16 cellular contexts compared by ENCODE assay signal in the genomic region with DNA sequence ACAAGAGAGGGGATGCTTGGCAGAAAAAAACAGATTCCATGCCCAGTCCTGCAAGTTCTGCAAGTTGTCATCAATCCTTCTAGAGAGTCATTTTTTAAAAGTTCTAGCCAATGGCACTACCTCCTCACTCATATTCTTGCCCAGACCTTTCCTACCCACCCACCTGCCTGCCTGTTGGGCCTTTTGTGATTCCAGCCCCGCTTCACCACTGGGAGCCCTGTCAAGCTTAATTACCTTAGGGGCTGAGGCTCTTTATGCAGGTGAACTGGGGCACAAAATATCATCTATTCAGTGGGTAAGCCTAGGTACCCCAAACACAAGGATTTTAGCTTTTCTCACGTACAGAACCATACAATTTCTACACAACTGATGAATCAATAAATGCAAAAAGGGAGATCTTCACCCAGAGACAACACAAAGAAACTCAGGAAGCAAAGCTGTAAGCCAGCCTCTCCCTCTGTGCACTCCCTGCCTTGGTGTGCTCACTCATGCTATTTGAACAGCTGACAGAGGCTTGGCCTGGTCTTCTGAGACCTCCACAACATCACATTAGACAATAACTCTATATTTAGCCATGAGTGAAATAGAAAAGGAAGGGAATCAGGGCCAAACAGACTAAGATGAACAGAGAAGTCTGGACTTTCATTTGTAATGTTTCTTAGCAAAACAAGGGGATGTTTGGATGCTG.
DNase-seq lines count a peak whose midpoint lies in the region; ATAC-seq lines count a peak whose summit lies in the region.
"Had no signal": no experiment of that assay in that cellular context is flagged by ENCODE, and none has a peak within 500 bp of the region (broad histone marks: within the 10 kb centered on the region; RNA-seq: fewer than 3 reads in every experiment).

No MANE protein-coding gene starts in this region.

- no peak overlapping the region for H2AFZ ChIP-seq in GM23248

- intact Hi-C loops in left ventricle myocardium superior (cut with micrococcal nuclease) (no loop called here), right cardiac atrium (cut with DNase I) (no loop called here)

- no peak for DNase-seq in left ventricle myocardium superior
- DNase-seq in right cardiac atrium = no peak
- peak; percentile 53 for DNase-seq in NCI-H345 (lab: John Stamatoyannopoulos, UW)
- DNase-seq in medulla oblongata (ENCODE audit: extremely low spot score) = peak; percentile 4
- no peak for DNase-seq in activated T-cell treated with anti-CD3 and anti-CD28 coated beads, Interleukin-2, amount 50 U/mL, for 72 hours
- DNase-seq in GM23248 = no peak
- no peak for DNase-seq in NCI-H524 treated with DMSO at 0.1 percent for 48 hours (lab: John Stamatoyannopoulos, UW)
- DNase-seq: CD4-positive, alpha-beta memory T cell; EL; NCI-H187; NCI-H2171 treated with DMSO at 0.1 percent for 48 hours; NCI-H69; Peyer's patch; Right ventricle myocardium superior had no signal

- no peak overlapping the region for H3K4me2 ChIP-seq in GM23248 (ENCODE audit: unreplicated experiment)

- no peak overlapping the region for H3K27ac ChIP-seq in right cardiac atrium (ENCODE audit: low read length)
- H3K27ac ChIP-seq in GM23248 = no peak overlapping the region
- H3K27ac ChIP-seq: Peyer's patch had no signal

- in situ Hi-C loops in GM23248 (cut with MboI) = no loop called here

- no peaks in the 10 kb centered on the region for H3K4me1 ChIP-seq in right cardiac atrium (ENCODE audit: control insufficient read depth, insufficient read depth, low read length)
- H3K4me1 ChIP-seq in GM23248 (ENCODE audit: insufficient read depth) = no peaks in the 10 kb centered on the region
- H3K4me1 ChIP-seq: Peyer's patch had no signal

- WGBS in right cardiac atrium = 63% methylated on average over 2 of the region's 2 CpGs
- WGBS in GM23248 (ENCODE audit: low coverage in 1 of 2, low lambda C conversion rate in 2 of 2, missing lambda C conversion rate in 2 of 2), 2 experiments = 1 to 3% methylated on average over 2 of the region's 2 CpGs

- no peaks in the 10 kb centered on the region for H3K4me1 Mint-ChIP-seq in activated T-cell treated with anti-CD3 and anti-CD28 coated beads, Interleukin-2, amount 50 U/mL, for 72 hours (ENCODE audit: low read depth)
- H3K4me1 Mint-ChIP-seq: B cell; CD4-positive, alpha-beta memory T cell had no signal

- no peaks in the 10 kb centered on the region for H4K20me1 ChIP-seq in GM23248 (ENCODE audit: insufficient read depth)

- H3K36me3 ChIP-seq in GM23248 (ENCODE audit: low read depth) = no peaks in the 10 kb centered on the region
- H3K36me3 ChIP-seq: Peyer's patch had no signal

- H3K27me3 ChIP-seq in right cardiac atrium (ENCODE audit: control insufficient read depth, insufficient read depth) (no peaks in the 10 kb centered on the region), GM23248 (replicated peaks; ENCODE audit: insufficient read depth) (no peaks in the 10 kb centered on the region)
- H3K27me3 ChIP-seq: Peyer's patch had no signal

- H3F3A ChIP-seq in GM23248 (ENCODE audit: insufficient read depth) = no peaks in the 10 kb centered on the region

- ATAC-seq in left ventricle myocardium superior (peak; percentile 57), right cardiac atrium (no peak)
- ATAC-seq in activated T-cell treated with anti-CD3 and anti-CD28 coated beads, Interleukin-2, amount 50 U/mL, for 72 hours (replicated peaks in 1 of 2) = no peak

- no peaks in the 10 kb centered on the region for H3K9me3 ChIP-seq in right cardiac atrium (ENCODE audit: control insufficient read depth, low read length)
- no peaks in the 10 kb centered on the region for H3K9me3 ChIP-seq in GM23248 (ENCODE audit: low read depth)
- H3K9me3 ChIP-seq: Peyer's patch had no signal

- H3K36me3 Mint-ChIP-seq in activated T-cell treated with anti-CD3 and anti-CD28 coated beads, Interleukin-2, amount 50 U/mL, for 72 hours (ENCODE audit: insufficient read depth in 2 of 2) = no peaks in the 10 kb centered on the region
- H3K36me3 Mint-ChIP-seq: CD4-positive, alpha-beta memory T cell had no signal

- H3K79me2 ChIP-seq in GM23248 (ENCODE audit: insufficient read depth) = no peaks in the 10 kb centered on the region

- H3K4me3 Mint-ChIP-seq in activated T-cell treated with anti-CD3 and anti-CD28 coated beads, Interleukin-2, amount 50 U/mL, for 72 hours = no peak overlapping the region
- H3K4me3 Mint-ChIP-seq: B cell; CD4-positive, alpha-beta memory T cell; T-helper 1 cell treated with Interleukin-12 subunit alpha and Interleukin-12 subunit beta and Interleukin-4 antibody, amounts not matched to agents 30 μg/mL and 1 μg/mL, for 36 hours had no signal

- H3K9me3 Mint-ChIP-seq in activated T-cell treated with anti-CD3 and anti-CD28 coated beads, Interleukin-2, amount 50 U/mL, for 72 hours = peaks cover 0 to 3% of the 10 kb centered on the region in 2 donors
- H3K9me3 Mint-ChIP-seq: T-helper 1 cell treated with Interleukin-12 subunit alpha and Interleukin-12 subunit beta and Interleukin-4 antibody, amounts not matched to agents 30 μg/mL and 1 μg/mL, for 36 hours had no signal

- no peak overlapping the region for H3K9ac ChIP-seq in GM23248

- no peaks in the 10 kb centered on the region for H3K9me2 ChIP-seq in GM23248 (ENCODE audit: insufficient read depth)

- no peaks in the 10 kb centered on the region for H3K27me3 Mint-ChIP-seq in activated T-cell treated with anti-CD3 and anti-CD28 coated beads, Interleukin-2, amount 50 U/mL, for 72 hours (ENCODE audit: low read depth)
- H3K27me3 Mint-ChIP-seq: B cell; CD4-positive, alpha-beta memory T cell had no signal

- no peak overlapping the region for H3K27ac Mint-ChIP-seq in activated T-cell treated with anti-CD3 and anti-CD28 coated beads, Interleukin-2, amount 50 U/mL, for 72 hours
- H3K27ac Mint-ChIP-seq: B cell; CD4-positive, alpha-beta memory T cell; T-helper 1 cell treated with Interleukin-12 subunit alpha and Interleukin-12 subunit beta and Interleukin-4 antibody, amounts not matched to agents 30 μg/mL and 1 μg/mL, for 36 hours had no signal

- H3K4me3 ChIP-seq in right cardiac atrium (ENCODE audit: low read length) (no peak overlapping the region), GM23248 (no peak overlapping the region)
- H3K4me3 ChIP-seq: Peyer's patch had no signal

Comparison
In these comparisons a context has a peak if more than half of its experiments do, and no peak if none do; other contexts are left out.
1. DNase-seq: peak in NCI-H345 (single experiment) and medulla oblongata (single experiment); none in left ventricle myocardium superior (single experiment), right cardiac atrium (0 of 3), activated T-cell treated with anti-CD3 and anti-CD28 coated beads, Interleukin-2, amount 50 U/mL, for 72 hours (0 of 2), GM23248 (single experiment) and NCI-H524 treated with DMSO at 0.1 percent for 48 hours (single experiment).